In the genomic region with DNA sequence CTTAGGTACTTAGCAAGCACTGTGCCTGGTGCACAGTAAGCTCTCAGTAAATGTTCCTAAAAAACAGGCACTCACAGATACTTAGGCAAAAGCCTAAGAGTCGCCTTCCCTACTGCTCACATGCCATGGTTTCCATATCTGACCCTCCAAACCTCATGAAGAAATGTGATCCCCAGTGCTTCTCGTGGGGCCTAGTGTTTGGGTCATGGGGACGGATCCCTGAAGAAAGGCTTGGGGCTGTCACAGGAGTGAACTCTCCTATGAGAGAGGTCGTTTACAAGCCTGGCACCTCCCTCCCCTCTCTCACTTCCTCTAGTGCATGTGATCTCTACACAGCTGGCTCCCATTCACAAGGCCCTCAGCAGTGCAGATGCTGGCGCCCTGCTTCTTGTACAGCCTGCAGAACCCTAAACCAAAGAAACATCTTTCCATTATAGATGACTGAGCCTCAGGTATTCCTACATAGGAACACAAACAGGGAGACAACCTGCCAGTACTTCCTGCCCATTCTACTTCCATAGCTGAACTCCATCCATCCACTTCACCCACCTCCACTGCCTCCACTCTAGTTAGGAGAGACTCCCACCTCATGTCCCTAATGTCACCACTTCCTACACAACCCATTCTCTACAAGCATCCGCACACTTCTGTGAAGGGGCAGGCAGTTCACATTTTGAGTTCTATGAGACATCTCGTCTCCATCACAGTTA, we compare ENCODE assay signal across 8 cellular contexts. TPM values are rescaled to one million over a fixed set of nuclear protein-coding genes. Genes with fewer than 3 reads are reported as not detected.
DNase-seq lines count a peak whose midpoint lies in the region; ATAC-seq and TF ChIP-seq lines count a peak whose summit lies in the region.

No MANE protein-coding gene starts in this region.

- H3K27me3 Mint-ChIP-seq in CD8-positive, alpha-beta memory T cell: no peaks in the 10 kb centered on the region
- no peaks in the 10 kb centered on the region for H3K27me3 Mint-ChIP-seq in activated CD8-positive, alpha-beta T cell treated with anti-CD3 and anti-CD28 coated beads for 36 hours

- H3K27me3 ChIP-seq in CD8-positive, alpha-beta memory T cell (ENCODE audit: insufficient read depth, low read length, poor library complexity, severe bottlenecking): no peaks in the 10 kb centered on the region
- H3K27me3 ChIP-seq in mucosa of rectum (ENCODE audit: control insufficient read depth in 2 of 2, insufficient read depth in 2 of 2, low read length in 2 of 2) (no peaks in the 10 kb centered on the region), brain microvascular endothelial cell (replicated peaks) (no peaks in the 10 kb centered on the region)

- H3K4me3 ChIP-seq in CD8-positive, alpha-beta memory T cell (ENCODE audit: low read length): no peak overlapping the region
- H3K4me3 ChIP-seq in mucosa of rectum (ENCODE audit: low read length in 2 of 2) (peak overlapping the region in 1 of 2 donors; percentile 5), brain microvascular endothelial cell (ENCODE audit: low read depth, low read length) (no peak overlapping the region)

- H3K9ac ChIP-seq in mucosa of rectum (ENCODE audit: low read depth in 1 of 2, low read length in 2 of 2): no peak overlapping the region

- H3K36me3 ChIP-seq in CD8-positive, alpha-beta memory T cell (ENCODE audit: insufficient read depth, low read length): peaks cover 7% of the 10 kb centered on the region
- H3K36me3 ChIP-seq in mucosa of rectum (ENCODE audit: control insufficient read depth in 2 of 2, insufficient read depth in 2 of 2, low read length in 2 of 2) (no peaks in the 10 kb centered on the region), brain microvascular endothelial cell (replicated peaks) (peaks cover 9% of the 10 kb centered on the region)

- H3K9me3 ChIP-seq in CD8-positive, alpha-beta memory T cell (ENCODE audit: low read length): no peaks in the 10 kb centered on the region
- no peaks in the 10 kb centered on the region for H3K9me3 ChIP-seq in mucosa of rectum (ENCODE audit: control insufficient read depth in 2 of 2, low read length in 2 of 2)

- H3K36me3 Mint-ChIP-seq in CD8-positive, alpha-beta memory T cell: peaks cover 0 to 16% (median 2%) of the 10 kb centered on the region in 3 donors
- H3K36me3 Mint-ChIP-seq in activated CD8-positive, alpha-beta T cell treated with anti-CD3 and anti-CD28 coated beads for 36 hours (ENCODE audit: low read depth): peaks cover 30% of the 10 kb centered on the region

- H3K27ac Mint-ChIP-seq in CD8-positive, alpha-beta memory T cell: peak overlapping the region; percentile 52 to 93 (median 79)
- peak overlapping the region; percentile 66 for H3K27ac Mint-ChIP-seq in activated CD8-positive, alpha-beta T cell treated with anti-CD3 and anti-CD28 coated beads for 36 hours

- no peak overlapping the region for H3K27ac ChIP-seq in CD8-positive, alpha-beta memory T cell (ENCODE audit: low read depth, low read length)
- H3K27ac ChIP-seq in mucosa of rectum (ENCODE audit: low read depth in 2 of 2, low read length in 2 of 2) (peak overlapping the region; percentile 23 to 54), brain microvascular endothelial cell (no peak overlapping the region)

- H3K4me3 Mint-ChIP-seq in CD8-positive, alpha-beta memory T cell: peak overlapping the region; percentile 66 to 84 (median 71)
- peak overlapping the region; percentile 39 for H3K4me3 Mint-ChIP-seq in activated CD8-positive, alpha-beta T cell treated with anti-CD3 and anti-CD28 coated beads for 36 hours

- in situ Hi-C loops in brain microvascular endothelial cell (cut with HindIII; ENCODE audit: low pct_ligation_motif_present, low sequenced_read_pairs): no loop called here

- no peak for DNase-seq in CD8-positive, alpha-beta memory T cell
- DNase-seq in activated CD8-positive, alpha-beta T cell treated with anti-CD3 and anti-CD28 coated beads for 36 hours: peak; percentile 31
- no peak for DNase-seq in stimulated activated CD4-positive, alpha-beta T cell treated with anti-CD3 and anti-CD28 coated beads, Interleukin-4, amount 100 ng/mL, for 1 hour
- DNase-seq in brain microvascular endothelial cell (no peak), NCI-H1417 (lab: John Stamatoyannopoulos, UW) (no peak)

- H3K4me1 ChIP-seq in CD8-positive, alpha-beta memory T cell (ENCODE audit: insufficient read depth, low read length): peaks cover 43% of the 10 kb centered on the region
- H3K4me1 ChIP-seq in mucosa of rectum (ENCODE audit: control insufficient read depth in 2 of 2, insufficient read depth in 2 of 2, low read length in 2 of 2): peaks cover 3 to 16% of the 10 kb centered on the region in 2 donors

- intact Hi-C loops in activated CD8-positive, alpha-beta T cell treated with anti-CD3 and anti-CD28 coated beads for 36 hours (cut with micrococcal nuclease): loop anchor here (5.0 kb wide), 1 partner anchor 96 kb away; no protein-coding TSS in a partner anchor

- TF ChIP-seq CTCF in activated CD8-positive, alpha-beta T cell treated with anti-CD3 and anti-CD28 coated beads for 36 hours (IDR thresholded peaks at IDR 0.05): no peak
- no peak for TF ChIP-seq CTCF in brain microvascular endothelial cell (IDR thresholded peaks at IDR 0.05; ENCODE audit: low read depth, low read length, missing control alignments)

- ATAC-seq in HG03103 (IDR thresholded peaks at IDR 0.05; ENCODE audit: low read depth, unreplicated experiment): peak; percentile 49
- no peak for ATAC-seq in activated CD8-positive, alpha-beta T cell treated with anti-CD3 and anti-CD28 coated beads for 36 hours

- CTCF ChIA-PET in CD8-positive, alpha-beta memory T cell (lab: Charles Lee): interaction anchor here (1.2 to 1.6 kb wide), 2 partner anchors 26 to 38 kb away, joined by 3 read pairs; no protein-coding TSS in a partner anchor
- CTCF ChIA-PET in activated CD8-positive, alpha-beta T cell treated with anti-CD3 and anti-CD28 coated beads for 36 hours (lab: Charles Lee): interaction anchor here (0.7 kb wide), 1 partner anchor 99 kb away, joined by 3 read pairs; no protein-coding TSS in a partner anchor

- peaks cover 61 to 76% (median 67%) of the 10 kb centered on the region in 3 donors for H3K4me1 Mint-ChIP-seq in CD8-positive, alpha-beta memory T cell
- peaks cover 47% of the 10 kb centered on the region for H3K4me1 Mint-ChIP-seq in activated CD8-positive, alpha-beta T cell treated with anti-CD3 and anti-CD28 coated beads for 36 hours (ENCODE audit: low read depth)

- peak; percentile 59 for TF ChIP-seq POLR2A in GM19099 (IDR thresholded peaks at IDR 0.05; ENCODE audit: extremely low read depth, insufficient read length, low read depth)

- POLR2A ChIA-PET in CD8-positive, alpha-beta memory T cell (lab: Charles Lee): no interaction called here
- POLR2A ChIA-PET in activated CD8-positive, alpha-beta T cell treated with anti-CD3 and anti-CD28 coated beads for 36 hours (lab: Charles Lee): interaction anchor here (1.5 to 1.8 kb wide), 2 partner anchors 24 to 27 kb away, joined by 4 read pairs; no protein-coding TSS in a partner anchor

- no peaks in the 10 kb centered on the region for H3K9me3 Mint-ChIP-seq in CD8-positive, alpha-beta memory T cell
- no peaks in the 10 kb centered on the region for H3K9me3 Mint-ChIP-seq in activated CD8-positive, alpha-beta T cell treated with anti-CD3 and anti-CD28 coated beads for 36 hours

RNA-seq across cellular contexts. Expression of a gene that starts 2.9 kb away (rescaled TPM):
- 10 to 100 TPM; 21.0 to 21.7 TPM for total RNA-seq in CD8-positive, alpha-beta memory T cell
- polyA plus RNA-seq in CD8-positive, alpha-beta memory T cell: 16.1 TPM
- 10 to 100 TPM; 26.4 to 26.8 TPM for total RNA-seq in activated CD8-positive, alpha-beta T cell treated with anti-CD3 and anti-CD28 coated beads for 36 hours

RNA-seq across cellular contexts. Expression of a gene that starts 32.4 kb away (rescaled TPM):
- total RNA-seq in CD8-positive, alpha-beta memory T cell: under 1 TPM; 0.22 to 0.24 TPM
- polyA plus RNA-seq in CD8-positive, alpha-beta memory T cell: 0.24 TPM
- total RNA-seq in activated CD8-positive, alpha-beta T cell treated with anti-CD3 and anti-CD28 coated beads for 36 hours: under 1 TPM; 0.32 to 0.49 TPM

Comparison
In these comparisons a context has a peak if more than half of its experiments do, and no peak if none do; other contexts are left out.
1. H3K27ac ChIP-seq: peak in mucosa of rectum (2 of 2); none in CD8-positive, alpha-beta memory T cell (single experiment) and brain microvascular endothelial cell (single experiment).